12 cellular contexts compared by ENCODE assay signal in the genomic region with DNA sequence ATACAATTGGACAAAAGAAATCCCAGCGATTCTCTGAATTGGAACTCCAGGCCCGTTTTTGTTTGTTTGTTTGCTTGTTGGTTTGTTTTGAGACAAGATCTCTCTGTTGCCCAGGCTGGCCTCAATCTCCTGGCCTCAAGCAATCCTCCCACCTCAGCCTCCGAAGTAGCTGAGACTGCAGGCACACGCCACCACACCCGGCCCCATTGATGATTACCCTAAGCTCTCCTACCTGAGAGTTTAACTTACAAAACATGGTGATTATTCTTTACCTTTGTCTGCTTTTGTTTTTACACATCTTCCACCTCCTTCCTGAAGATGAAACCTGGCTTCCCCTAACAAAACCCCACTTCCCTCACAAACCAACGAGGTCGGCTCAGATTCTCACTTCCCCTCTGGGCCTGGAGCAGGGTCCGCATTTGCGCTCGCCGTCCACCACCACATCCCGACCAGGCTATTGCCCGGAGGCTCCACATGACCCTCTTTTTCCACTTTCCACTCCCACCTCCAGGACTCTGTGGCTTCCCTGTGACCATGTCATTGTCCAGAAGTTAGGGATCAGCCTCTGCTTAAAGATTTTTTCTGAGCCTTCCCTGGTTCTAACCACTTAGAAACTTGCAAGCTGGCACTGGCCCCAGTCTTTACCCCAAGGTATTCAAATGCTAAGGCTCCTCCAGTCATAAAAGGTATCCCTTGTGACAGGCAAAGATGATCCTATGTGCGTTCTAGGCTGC. TPM values are rescaled to one million over a fixed set of nuclear protein-coding genes. Genes with fewer than 3 reads are reported as not detected.
DNase-seq lines count a peak whose midpoint lies in the region; ATAC-seq and TF ChIP-seq lines count a peak whose summit lies in the region.
"Had no signal": no experiment of that assay in that cellular context is flagged by ENCODE, and none has a peak within 500 bp of the region (broad histone marks: within the 10 kb centered on the region; RNA-seq: fewer than 3 reads in every experiment).

No MANE protein-coding gene starts in this region.

- ATAC-seq in GM19438 (IDR thresholded peaks at IDR 0.05; ENCODE audit: low read depth, unreplicated experiment): peak; percentile 46

- H3K36me3 ChIP-seq in testis (ENCODE audit: low read depth, missing control alignments): no peaks in the 10 kb centered on the region
- peaks cover 4% of the 10 kb centered on the region for H3K36me3 ChIP-seq in effector memory CD4-positive, alpha-beta T cell (ENCODE audit: control insufficient read depth, insufficient read depth, low read length)
- H3K36me3 ChIP-seq: suprapubic skin had no signal

- TF ChIP-seq POLR2A in testis (IDR thresholded peaks at IDR 0.05): no peak

- intact Hi-C loops in head of caudate nucleus (cut with DNase I) (no loop called here), testis (cut with DNase I; ENCODE audit: low total_unique reads) (no loop called here)

- H3K4me1 ChIP-seq in testis: peaks cover 10% of the 10 kb centered on the region
- H3K4me1 ChIP-seq in effector memory CD4-positive, alpha-beta T cell (ENCODE audit: control insufficient read depth, insufficient read depth, low read length, poor library complexity, severe bottlenecking): peaks cover 17% of the 10 kb centered on the region
- H3K4me1 ChIP-seq: suprapubic skin had no signal

- no peaks in the 10 kb centered on the region for H3K27me3 ChIP-seq in testis
- no peaks in the 10 kb centered on the region for H3K27me3 ChIP-seq in effector memory CD4-positive, alpha-beta T cell (replicated peaks; ENCODE audit: control insufficient read depth, insufficient read depth, low read length, poor library complexity, severe bottlenecking)
- H3K27me3 ChIP-seq: suprapubic skin had no signal

- no peak for TF ChIP-seq CTCF in testis (IDR thresholded peaks at IDR 0.05)

- H3K27ac ChIP-seq in testis: no peak overlapping the region
- H3K27ac ChIP-seq in effector memory CD4-positive, alpha-beta T cell (ENCODE audit: insufficient read depth, low read length, poor library complexity, severe bottlenecking): no peak overlapping the region
- H3K27ac ChIP-seq: suprapubic skin had no signal

- H3K9me3 ChIP-seq in testis: no peaks in the 10 kb centered on the region
- no peaks in the 10 kb centered on the region for H3K9me3 ChIP-seq in effector memory CD4-positive, alpha-beta T cell (ENCODE audit: control insufficient read depth, low read length)
- H3K9me3 ChIP-seq: suprapubic skin had no signal

- 73 to 82% methylated on average over 14 of the region's 14 CpGs for WGBS in testis, 2 donors

- no peak overlapping the region for H3K4me3 ChIP-seq in testis
- H3K4me3 ChIP-seq in effector memory CD4-positive, alpha-beta T cell (ENCODE audit: insufficient read depth, low read depth, low read length, poor library complexity, severe bottlenecking): no peak overlapping the region
- H3K4me3 ChIP-seq: lung, suprapubic skin had no signal

- DNase-seq in CD1c-positive myeloid dendritic cell (ENCODE audit: extremely low spot score): peak; percentile 85
- peak; percentile 70 for DNase-seq in MV-4-11 (lab: John Stamatoyannopoulos, UW)
- peak in 24 of 42 donors; percentile 12 to 53 (median 34) for DNase-seq in head of caudate nucleus
- no peak for DNase-seq in testis
- DNase-seq in DMS114 treated with DMSO at 0.1 percent for 48 hours (lab: John Stamatoyannopoulos, UW; ENCODE audit: unreplicated experiment): no peak
- DNase-seq in NCI-H526 (lab: John Stamatoyannopoulos, UW): no peak
- no peak for DNase-seq in effector memory CD4-positive, alpha-beta T cell
- DNase-seq: amniotic stem cell, NCI-H187 treated with DMSO at 0.1 percent for 48 hours had no signal

RNA-seq across cellular contexts. Expression of gene KLHL6, which starts 14.8 kb away (rescaled TPM):
- 1 to 10 TPM in 1 of 2 donors, under 1 TPM in 1; 0.55 to 1.5 TPM for total RNA-seq in testis
- polyA plus RNA-seq in testis (ENCODE audit: insufficient read depth, low read depth, low replicate concordance): 1.4 TPM

Comparison
In these comparisons a context has a peak if more than half of its experiments do, and no peak if none do; other contexts are left out.
1. DNase-seq: peak in CD1c-positive myeloid dendritic cell (single experiment), MV-4-11 (single experiment) and head of caudate nucleus (24 of 42); none in testis (single experiment), DMS114 treated with DMSO at 0.1 percent for 48 hours (single experiment), NCI-H526 (0 of 2) and effector memory CD4-positive, alpha-beta T cell (0 of 3).